30 cellular contexts compared by ENCODE assay signal in genomic region chr2:172549131-172549530, GRCh38.
"Had no signal": no experiment of that assay in that cellular context is flagged by ENCODE, and none has a peak within 500 bp of the region (broad histone marks: within the 10 kb centered on the region; RNA-seq: fewer than 3 reads in every experiment).

No MANE protein-coding gene starts in this region.

- DNase-seq: activated CD4-positive, alpha-beta T cell treated with anti-CD3 and anti-CD28 coated beads for 1 hour; activated CD4-positive, alpha-beta T cell treated with anti-CD3 and anti-CD28 coated beads for 48 hours; activated CD4-positive, alpha-beta T cell treated with anti-CD3 and anti-CD28 coated beads, Interleukin-2, amount 50 U/mL, for 4 hours; activated CD4-positive, CD25-positive, alpha-beta regulatory T cell; activated CD8-positive, alpha-beta T cell treated with anti-CD3 and anti-CD28 coated beads for 36 hours; activated gamma-delta T cell; activated naive CD4-positive, alpha-beta T cell treated with Interleukin-2 at 50 U/mL for 16 hours; activated T-cell treated with anti-CD3 and anti-CD28 coated beads, Interleukin-2, amount 50 U/mL, for 1 hour; activated T-cell treated with anti-CD3 and anti-CD28 coated beads, Interleukin-2, amount 50 U/mL, for 72 hours; aorta; brain microvascular endothelial cell; NCI-H1092 treated with DMSO at 0.1 percent for 48 hours; NCI-H1417; NCI-H146; NCI-H187; NCI-H2029 treated with DMSO at 0.1 percent for 48 hours; NCI-H2107; NCI-H2171; NCI-H510A; NCI-H526; NCI-H748 treated with DMSO at 0.1 percent for 48 hours; NK-92 treated with Interleukin-12 subunit alpha and Interleukin-12 subunit beta, amount 100 ng/mL, for 24 hours; OCI-M1; Right ventricle myocardium superior; SW 1271; T-helper 9 cell had no signal

- ATAC-seq: activated CD8-positive, alpha-beta T cell treated with anti-CD3 and anti-CD28 coated beads for 36 hours; activated T-cell treated with anti-CD3 and anti-CD28 coated beads, Interleukin-2, amount 50 U/mL, for 72 hours; activated T-helper 17 cell treated with anti-CD3 and anti-CD28 coated beads, Interleukin-2, amount 50 U/mL, for 72 hours had no signal

- H3K27ac Mint-ChIP-seq: activated CD8-positive, alpha-beta T cell treated with anti-CD3 and anti-CD28 coated beads for 36 hours; activated naive CD4-positive, alpha-beta T cell treated with anti-CD3 and anti-CD28 coated beads, Interleukin-2, amount 50 U/mL, for 24 hours; activated T-cell treated with anti-CD3 and anti-CD28 coated beads, Interleukin-2, amount 50 U/mL, for 72 hours; activated T-helper 17 cell treated with anti-CD3 and anti-CD28 coated beads, Interleukin-2, amount 50 U/mL, for 72 hours had no signal

- H3K27me3 Mint-ChIP-seq: activated naive CD4-positive, alpha-beta T cell treated with anti-CD3 and anti-CD28 coated beads, Interleukin-2, amount 50 U/mL, for 24 hours; activated T-helper 17 cell treated with anti-CD3 and anti-CD28 coated beads, Interleukin-2, amount 50 U/mL, for 72 hours had no signal

- H3K9me3 Mint-ChIP-seq: activated naive CD4-positive, alpha-beta T cell treated with anti-CD3 and anti-CD28 coated beads, Interleukin-2, amount 50 U/mL, for 24 hours; activated T-helper 17 cell treated with anti-CD3 and anti-CD28 coated beads, Interleukin-2, amount 50 U/mL, for 72 hours; central memory CD8-positive, alpha-beta T cell had no signal

- H3K36me3 ChIP-seq: brain microvascular endothelial cell had no signal

- H3K27ac ChIP-seq: brain microvascular endothelial cell, VCaP had no signal

- H3K4me3 Mint-ChIP-seq: activated CD8-positive, alpha-beta T cell treated with anti-CD3 and anti-CD28 coated beads for 36 hours; activated T-cell treated with anti-CD3 and anti-CD28 coated beads, Interleukin-2, amount 50 U/mL, for 72 hours; central memory CD8-positive, alpha-beta T cell had no signal

- H3K4me1 Mint-ChIP-seq: central memory CD8-positive, alpha-beta T cell had no signal

- H3K27me3 ChIP-seq: brain microvascular endothelial cell had no signal
